9 cellular contexts compared by ENCODE assay signal in the genomic region with DNA sequence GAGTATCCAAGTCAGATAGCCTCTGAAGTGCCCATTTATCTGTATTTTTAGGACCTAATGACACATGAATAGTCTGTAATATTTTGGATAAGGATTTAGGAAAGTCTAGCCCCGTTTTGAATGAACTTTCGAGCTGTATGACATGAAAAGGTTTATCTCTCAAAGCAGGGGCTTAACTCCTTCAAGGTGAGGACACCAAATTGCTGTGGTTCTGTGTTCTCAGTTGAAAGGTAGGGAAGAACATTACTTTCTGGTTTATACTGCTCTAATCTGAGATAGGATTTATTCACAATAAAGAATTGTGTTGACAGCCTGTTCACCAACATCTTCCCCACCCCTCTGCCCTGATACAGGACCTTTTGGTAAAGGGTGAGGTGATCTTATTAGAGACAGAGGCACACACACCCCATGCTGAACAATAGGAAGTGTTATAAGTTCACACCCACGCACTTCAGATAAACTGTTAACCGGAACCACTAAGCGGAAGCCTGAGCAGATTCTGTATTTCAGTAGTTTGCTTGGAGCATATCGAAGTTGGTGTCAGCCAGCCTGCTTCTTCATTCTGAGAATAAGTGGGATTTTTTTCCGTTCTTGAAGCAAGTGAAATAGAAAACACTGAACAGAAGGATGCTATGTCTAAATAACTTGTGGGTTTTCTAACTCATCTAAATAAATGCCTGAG.
DNase-seq lines count a peak whose midpoint lies in the region; ATAC-seq, FAIRE-seq and TF ChIP-seq lines count a peak whose summit lies in the region.
"Had no signal": no experiment of that assay in that cellular context is flagged by ENCODE, and none has a peak within 500 bp of the region (broad histone marks: within the 10 kb centered on the region; RNA-seq: fewer than 3 reads in every experiment).

No MANE protein-coding gene starts in this region.

- intact Hi-C loops in Right ventricle myocardium inferior (cut with DNase I), result no loop called here
- intact Hi-C loops in kidney (cut with DNase I), result no loop called here

- DNase-seq in Right ventricle myocardium inferior (ENCODE audit: missing footprints) (no peak), right atrium auricular region (ENCODE audit: low spot score) (no peak), kidney (no peak), iPS-NIHi11 (ENCODE audit: low spot score) (no peak)
- DNase-seq in activated T-helper 9 cell treated with anti-CD3 and anti-CD28 coated beads, Interleukin-2, amount 50 U/mL, for 16 hours (ENCODE audit: low read depth), result peak; percentile 31
- peak; percentile 32 for DNase-seq in stimulated activated CD4-positive, alpha-beta T cell treated with anti-CD3 and anti-CD28 coated beads, Interleukin-4, amount 100 ng/mL, for 1 hour

- no peak overlapping the region for H3K4me3 ChIP-seq in right atrium auricular region
- H3K4me3 ChIP-seq in kidney (ENCODE audit: low read length in 2 of 2), result no peak overlapping the region

- H3K27me3 ChIP-seq in right atrium auricular region, result no peaks in the 10 kb centered on the region

- peak; percentile 48 for ATAC-seq in Right ventricle myocardium inferior
- peak; percentile 93 for ATAC-seq in HG03558 (IDR thresholded peaks at IDR 0.05; ENCODE audit: extremely low read depth, unreplicated experiment)
- no peak for ATAC-seq in SK-N-SH treated with all-trans-retinoic acid at 6 μM for 48 hours

- H3K9ac ChIP-seq in kidney (ENCODE audit: low read length in 2 of 2), result no peak overlapping the region

- TF ChIP-seq CTCF in right atrium auricular region (IDR thresholded peaks at IDR 0.05) (no peak), kidney (IDR thresholded peaks at IDR 0.05; ENCODE audit: borderline replicate concordance, extremely low read depth, insufficient read depth) (no peak)

- no peak for FAIRE-seq in kidney (lab: Jason Lieb, UNC)
- FAIRE-seq: keratinocyte had no signal

- H3K9me3 ChIP-seq in right atrium auricular region (no peaks in the 10 kb centered on the region), kidney (ENCODE audit: control insufficient read depth in 1 of 2, low read length in 2 of 2) (no peaks in the 10 kb centered on the region)

- H3K4me1 ChIP-seq in right atrium auricular region, result peaks cover 0 to 37% of the 10 kb centered on the region in 2 donors
- H3K4me1 ChIP-seq in kidney (ENCODE audit: control insufficient read depth in 1 of 2, insufficient read depth in 1 of 2, low read depth in 1 of 2, low read length in 2 of 2), result peaks cover 4 to 12% of the 10 kb centered on the region in 2 donors

- H3K27ac ChIP-seq in right atrium auricular region (no peak overlapping the region), kidney (ENCODE audit: low read depth in 2 of 2, low read length in 2 of 2) (no peak overlapping the region)

- H3K36me3 ChIP-seq in right atrium auricular region (no peaks in the 10 kb centered on the region), kidney (ENCODE audit: control insufficient read depth in 1 of 2, insufficient read depth in 2 of 2, low read length in 2 of 2) (no peaks in the 10 kb centered on the region)

TF ChIP-seq in SK-N-SH treated with all-trans-retinoic acid at 6 μM for 48 hours, 23 proteins besides CTCF, POLR2A, EP300 and RAD21:
- TF ChIP-seq ZNF565 (CRISPR knock-in tag; conservative IDR thresholded peaks at IDR 0.05; ENCODE audit: low read depth) (no peak), ESRRG (CRISPR knock-in tag; IDR thresholded peaks at IDR 0.05) (no peak)
- TF ChIP-seq, protein P1, sequence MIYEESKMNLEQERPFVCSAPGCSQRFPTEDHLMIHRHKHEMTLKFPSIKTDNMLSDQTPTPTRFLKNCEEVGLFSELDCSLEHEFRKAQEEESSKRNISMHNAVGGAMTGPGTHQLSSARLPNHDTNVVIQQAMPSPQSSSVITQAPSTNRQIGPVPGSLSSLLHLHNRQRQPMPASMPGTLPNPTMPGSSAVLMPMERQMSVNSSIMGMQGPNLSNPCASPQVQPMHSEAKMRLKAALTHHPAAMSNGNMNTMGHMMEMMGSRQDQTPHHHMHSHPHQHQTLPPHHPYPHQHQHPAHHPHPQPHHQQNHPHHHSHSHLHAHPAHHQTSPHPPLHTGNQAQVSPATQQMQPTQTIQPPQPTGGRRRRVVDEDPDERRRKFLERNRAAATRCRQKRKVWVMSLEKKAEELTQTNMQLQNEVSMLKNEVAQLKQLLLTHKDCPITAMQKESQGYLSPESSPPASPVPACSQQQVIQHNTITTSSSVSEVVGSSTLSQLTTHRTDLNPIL (CRISPR knock-in tag; IDR thresholded peaks at IDR 0.05; ENCODE audit: low read depth), result no peak

Comparison
In these comparisons a context has a peak if more than half of its experiments do, and no peak if none do; other contexts are left out.
1. DNase-seq: peak in activated T-helper 9 cell treated with anti-CD3 and anti-CD28 coated beads, Interleukin-2, amount 50 U/mL, for 16 hours (single experiment) and stimulated activated CD4-positive, alpha-beta T cell treated with anti-CD3 and anti-CD28 coated beads, Interleukin-4, amount 100 ng/mL, for 1 hour (single experiment); none in Right ventricle myocardium inferior (single experiment), right atrium auricular region (single experiment), kidney (single experiment) and iPS-NIHi11 (single experiment).